Comparison of ENCODE assay signal across 1 cellular context in the genomic region with DNA sequence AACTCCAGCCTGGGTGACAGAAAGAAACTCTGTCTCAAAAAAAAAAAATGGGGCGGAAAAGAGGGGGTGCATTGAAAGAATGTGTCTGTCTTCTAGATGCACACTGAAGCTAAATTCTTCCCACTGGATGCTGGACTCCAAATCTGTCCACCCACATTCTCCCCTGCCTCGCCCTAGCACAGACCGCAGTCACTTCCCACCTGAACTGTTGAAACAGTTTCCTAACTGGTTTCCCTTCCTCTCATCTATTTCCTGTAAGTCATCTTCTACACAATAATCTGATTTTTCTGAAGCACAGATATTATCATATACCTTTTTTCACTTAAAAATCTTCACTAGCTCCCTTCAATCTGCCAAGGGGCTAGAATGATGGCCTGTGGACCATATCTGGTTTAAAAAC.
TF ChIP-seq lines count a peak whose summit lies in the region.

No MANE protein-coding gene starts in this region.

TF ChIP-seq in GM12878, 131 proteins besides CTCF, POLR2A, EP300 and RAD21:
- no peak for TF ChIP-seq PAX5 (IDR thresholded peaks at IDR 0.05; ENCODE audit: borderline replicate concordance, low read depth, low read length)
- TF ChIP-seq SPI1 (IDR thresholded peaks at IDR 0.05; ENCODE audit: borderline replicate concordance, insufficient read depth, low read depth, low read length) = peak; percentile 26; the same call in 1 of the 2 replicates
- TF ChIP-seq, protein P1, sequence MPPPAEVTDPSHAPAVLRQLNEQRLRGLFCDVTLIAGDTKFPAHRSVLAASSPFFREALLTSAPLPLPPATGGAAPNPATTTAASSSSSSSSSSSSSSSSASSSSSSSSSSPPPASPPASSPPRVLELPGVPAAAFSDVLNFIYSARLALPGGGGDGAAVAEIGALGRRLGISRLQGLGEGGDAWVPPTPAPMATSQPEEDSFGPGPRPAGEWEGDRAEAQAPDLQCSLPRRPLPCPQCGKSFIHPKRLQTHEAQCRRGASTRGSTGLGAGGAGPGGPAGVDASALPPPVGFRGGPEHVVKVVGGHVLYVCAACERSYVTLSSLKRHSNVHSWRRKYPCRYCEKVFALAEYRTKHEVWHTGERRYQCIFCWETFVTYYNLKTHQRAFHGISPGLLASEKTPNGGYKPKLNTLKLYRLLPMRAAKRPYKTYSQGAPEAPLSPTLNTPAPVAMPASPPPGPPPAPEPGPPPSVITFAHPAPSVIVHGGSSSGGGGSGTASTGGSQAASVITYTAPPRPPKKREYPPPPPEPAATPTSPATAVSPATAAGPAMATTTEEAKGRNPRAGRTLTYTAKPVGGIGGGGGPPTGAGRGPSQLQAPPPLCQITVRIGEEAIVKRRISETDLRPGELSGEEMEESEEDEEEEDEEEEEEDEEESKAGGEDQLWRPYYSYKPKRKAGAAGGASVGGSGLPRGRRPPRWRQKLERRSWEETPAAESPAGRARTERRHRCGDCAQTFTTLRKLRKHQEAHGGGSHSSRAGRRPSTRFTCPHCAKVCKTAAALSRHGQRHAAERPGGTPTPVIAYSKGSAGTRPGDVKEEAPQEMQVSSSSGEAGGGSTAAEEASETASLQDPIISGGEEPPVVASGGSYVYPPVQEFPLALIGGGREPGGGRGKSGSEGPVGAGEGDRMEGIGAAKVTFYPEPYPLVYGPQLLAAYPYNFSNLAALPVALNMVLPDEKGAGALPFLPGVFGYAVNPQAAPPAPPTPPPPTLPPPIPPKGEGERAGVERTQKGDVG (CRISPR knock-in tag; IDR thresholded peaks at IDR 0.05) = no peak
- TF ChIP-seq GABPA (IDR thresholded peaks at IDR 0.05; ENCODE audit: low read depth) = no peak
- no peak for TF ChIP-seq FOXK2 (IDR thresholded peaks at IDR 0.05)
- TF ChIP-seq MAX (IDR thresholded peaks at IDR 0.05; ENCODE audit: low read depth, low read length) = no peak
- no peak for TF ChIP-seq NFIC (IDR thresholded peaks at IDR 0.05; ENCODE audit: low read depth, low read length)
- TF ChIP-seq USF2 (IDR thresholded peaks at IDR 0.05; ENCODE audit: borderline replicate concordance, low read depth, low read length) = no peak
- TF ChIP-seq NR2C2 (IDR thresholded peaks at IDR 0.05; ENCODE audit: borderline replicate concordance, control insufficient read depth, insufficient read length, low read depth) = no peak
- no peak for TF ChIP-seq ASH2L (IDR thresholded peaks at IDR 0.05; ENCODE audit: borderline replicate concordance, low read depth)
- no peak for TF ChIP-seq ZNF207 (IDR thresholded peaks at IDR 0.05; ENCODE audit: borderline replicate concordance)
- no peak for TF ChIP-seq MXI1 (IDR thresholded peaks at IDR 0.05; ENCODE audit: low read depth, low read length)
- TF ChIP-seq, protein P2, sequence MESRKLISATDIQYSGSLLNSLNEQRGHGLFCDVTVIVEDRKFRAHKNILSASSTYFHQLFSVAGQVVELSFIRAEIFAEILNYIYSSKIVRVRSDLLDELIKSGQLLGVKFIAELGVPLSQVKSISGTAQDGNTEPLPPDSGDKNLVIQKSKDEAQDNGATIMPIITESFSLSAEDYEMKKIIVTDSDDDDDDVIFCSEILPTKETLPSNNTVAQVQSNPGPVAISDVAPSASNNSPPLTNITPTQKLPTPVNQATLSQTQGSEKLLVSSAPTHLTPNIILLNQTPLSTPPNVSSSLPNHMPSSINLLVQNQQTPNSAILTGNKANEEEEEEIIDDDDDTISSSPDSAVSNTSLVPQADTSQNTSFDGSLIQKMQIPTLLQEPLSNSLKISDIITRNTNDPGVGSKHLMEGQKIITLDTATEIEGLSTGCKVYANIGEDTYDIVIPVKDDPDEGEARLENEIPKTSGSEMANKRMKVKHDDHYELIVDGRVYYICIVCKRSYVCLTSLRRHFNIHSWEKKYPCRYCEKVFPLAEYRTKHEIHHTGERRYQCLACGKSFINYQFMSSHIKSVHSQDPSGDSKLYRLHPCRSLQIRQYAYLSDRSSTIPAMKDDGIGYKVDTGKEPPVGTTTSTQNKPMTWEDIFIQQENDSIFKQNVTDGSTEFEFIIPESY (IDR thresholded peaks at IDR 0.05) = no peak
- no peak for TF ChIP-seq TCF12 (IDR thresholded peaks at IDR 0.05; ENCODE audit: low read depth, low read length)
- 0 out of 3 replicates have a peak, but pooled peaks of 1 of the 2 experiments have one; percentile 12 for TF ChIP-seq EGR1 (IDR thresholded peaks at IDR 0.05; ENCODE audit: borderline replicate concordance in 1 of 2, low read depth in 2 of 2, low read length in 2 of 2)
- no peak for TF ChIP-seq FOS (IDR thresholded peaks at IDR 0.05; ENCODE audit: borderline replicate concordance, extremely low read depth, insufficient read length)
- 0 out of 2 replicates have a peak, but pooled peaks have one; percentile 35 for TF ChIP-seq EED (IDR thresholded peaks at IDR 0.05; ENCODE audit: low read depth)
- no peak for TF ChIP-seq JUNB (IDR thresholded peaks at IDR 0.05)
- TF ChIP-seq, protein P3, sequence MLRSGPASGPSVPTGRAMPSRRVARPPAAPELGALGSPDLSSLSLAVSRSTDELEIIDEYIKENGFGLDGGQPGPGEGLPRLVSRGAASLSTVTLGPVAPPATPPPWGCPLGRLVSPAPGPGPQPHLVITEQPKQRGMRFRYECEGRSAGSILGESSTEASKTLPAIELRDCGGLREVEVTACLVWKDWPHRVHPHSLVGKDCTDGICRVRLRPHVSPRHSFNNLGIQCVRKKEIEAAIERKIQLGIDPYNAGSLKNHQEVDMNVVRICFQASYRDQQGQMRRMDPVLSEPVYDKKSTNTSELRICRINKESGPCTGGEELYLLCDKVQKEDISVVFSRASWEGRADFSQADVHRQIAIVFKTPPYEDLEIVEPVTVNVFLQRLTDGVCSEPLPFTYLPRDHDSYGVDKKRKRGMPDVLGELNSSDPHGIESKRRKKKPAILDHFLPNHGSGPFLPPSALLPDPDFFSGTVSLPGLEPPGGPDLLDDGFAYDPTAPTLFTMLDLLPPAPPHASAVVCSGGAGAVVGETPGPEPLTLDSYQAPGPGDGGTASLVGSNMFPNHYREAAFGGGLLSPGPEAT (IDR thresholded peaks at IDR 0.05; ENCODE audit: low read depth) = no peak
- no peak for TF ChIP-seq WRNIP1 (IDR thresholded peaks at IDR 0.05; ENCODE audit: borderline replicate concordance, low read depth, low read length)
- no peak for TF ChIP-seq CHD1 (IDR thresholded peaks at IDR 0.05; ENCODE audit: low read depth, low read length)
- TF ChIP-seq NRF1 (conservative IDR thresholded peaks at IDR 0.05; ENCODE audit: low read depth, low read length) = no peak
- TF ChIP-seq RUNX3 (IDR thresholded peaks at IDR 0.05; ENCODE audit: low read length) = peak; percentile 50; the same call in 1 of the 2 replicates
- no peak for TF ChIP-seq BRCA1 (IDR thresholded peaks at IDR 0.05; ENCODE audit: low read depth, low read length)
- no peak for TF ChIP-seq CREB1 (IDR thresholded peaks at IDR 0.05; ENCODE audit: low read depth)
